Comparison of ENCODE assay signal across 1 cellular context in genomic region chr2:174335605-174336402, GRCh38.
A peak's percentile ranks its signal among the peaks of the same experiment; 100 is the strongest.
TF ChIP-seq lines count a peak whose summit lies in the region.

No MANE protein-coding gene starts in this region.

TF ChIP-seq in K562, 482 proteins besides CTCF, POLR2A, EP300 and RAD21 (continued from another document):
- no peak for TF ChIP-seq RREB1 (CRISPR knock-in tag; IDR thresholded peaks at IDR 0.05)
- no peak for TF ChIP-seq PRPF4 (IDR thresholded peaks at IDR 0.05; ENCODE audit: insufficient read depth, low read depth, low read length, poor library complexity, severe bottlenecking)
- peak; percentile 62 for TF ChIP-seq PKNOX1 (IDR thresholded peaks at IDR 0.05)
- no peak for TF ChIP-seq ATF7 (IDR thresholded peaks at IDR 0.05)
- no peak for TF ChIP-seq CBX5 (IDR thresholded peaks at IDR 0.05; ENCODE audit: borderline replicate concordance, low read depth)
- no peak for TF ChIP-seq MTF1 (CRISPR knock-in tag; IDR thresholded peaks at IDR 0.05; ENCODE audit: borderline replicate concordance)
- TF ChIP-seq, protein P1, sequence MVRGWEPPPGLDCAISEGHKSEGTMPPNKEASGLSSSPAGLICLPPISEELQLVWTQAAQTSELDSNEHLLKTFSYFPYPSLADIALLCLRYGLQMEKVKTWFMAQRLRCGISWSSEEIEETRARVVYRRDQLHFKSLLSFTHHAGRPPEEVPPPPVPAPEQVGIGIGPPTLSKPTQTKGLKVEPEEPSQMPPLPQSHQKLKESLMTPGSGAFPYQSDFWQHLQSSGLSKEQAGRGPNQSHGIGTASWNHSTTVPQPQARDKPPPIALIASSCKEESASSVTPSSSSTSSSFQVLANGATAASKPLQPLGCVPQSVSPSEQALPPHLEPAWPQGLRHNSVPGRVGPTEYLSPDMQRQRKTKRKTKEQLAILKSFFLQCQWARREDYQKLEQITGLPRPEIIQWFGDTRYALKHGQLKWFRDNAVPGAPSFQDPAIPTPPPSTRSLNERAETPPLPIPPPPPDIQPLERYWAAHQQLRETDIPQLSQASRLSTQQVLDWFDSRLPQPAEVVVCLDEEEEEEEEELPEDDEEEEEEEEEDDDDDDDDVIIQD (CRISPR knock-in tag; IDR thresholded peaks at IDR 0.05): no peak
- TF ChIP-seq HCFC1 (IDR thresholded peaks at IDR 0.05; ENCODE audit: low read depth, low read length): no peak
- TF ChIP-seq SAFB2 (IDR thresholded peaks at IDR 0.05; ENCODE audit: borderline replicate concordance, low read depth, low read length, severe bottlenecking): no peak
- TF ChIP-seq ZNF445 (CRISPR knock-in tag; IDR thresholded peaks at IDR 0.05; ENCODE audit: low read depth): no peak
- no peak for TF ChIP-seq ZNF764 (CRISPR knock-in tag; IDR thresholded peaks at IDR 0.05; ENCODE audit: low read depth)
- no peak for TF ChIP-seq ESRRB (CRISPR knock-in tag; IDR thresholded peaks at IDR 0.05; ENCODE audit: borderline replicate concordance)
- no peak for TF ChIP-seq ZNF212 (CRISPR knock-in tag; IDR thresholded peaks at IDR 0.05)
- TF ChIP-seq, protein P2, sequence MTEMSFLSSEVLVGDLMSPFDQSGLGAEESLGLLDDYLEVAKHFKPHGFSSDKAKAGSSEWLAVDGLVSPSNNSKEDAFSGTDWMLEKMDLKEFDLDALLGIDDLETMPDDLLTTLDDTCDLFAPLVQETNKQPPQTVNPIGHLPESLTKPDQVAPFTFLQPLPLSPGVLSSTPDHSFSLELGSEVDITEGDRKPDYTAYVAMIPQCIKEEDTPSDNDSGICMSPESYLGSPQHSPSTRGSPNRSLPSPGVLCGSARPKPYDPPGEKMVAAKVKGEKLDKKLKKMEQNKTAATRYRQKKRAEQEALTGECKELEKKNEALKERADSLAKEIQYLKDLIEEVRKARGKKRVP (CRISPR knock-in tag; IDR thresholded peaks at IDR 0.05): no peak
- no peak for TF ChIP-seq HDAC1 (IDR thresholded peaks at IDR 0.05)
- TF ChIP-seq KAT8 (IDR thresholded peaks at IDR 0.05; ENCODE audit: low read depth): no peak
- no peak for TF ChIP-seq ETS2 (tag; IDR thresholded peaks at IDR 0.05; ENCODE audit: borderline replicate concordance, poor library complexity, severe bottlenecking)
- no peak for TF ChIP-seq ELF1 (tag; IDR thresholded peaks at IDR 0.05)
TF ChIP-seq in K562: peak in this region for 16.
